33 cellular contexts compared by ENCODE assay signal in the genomic region with DNA sequence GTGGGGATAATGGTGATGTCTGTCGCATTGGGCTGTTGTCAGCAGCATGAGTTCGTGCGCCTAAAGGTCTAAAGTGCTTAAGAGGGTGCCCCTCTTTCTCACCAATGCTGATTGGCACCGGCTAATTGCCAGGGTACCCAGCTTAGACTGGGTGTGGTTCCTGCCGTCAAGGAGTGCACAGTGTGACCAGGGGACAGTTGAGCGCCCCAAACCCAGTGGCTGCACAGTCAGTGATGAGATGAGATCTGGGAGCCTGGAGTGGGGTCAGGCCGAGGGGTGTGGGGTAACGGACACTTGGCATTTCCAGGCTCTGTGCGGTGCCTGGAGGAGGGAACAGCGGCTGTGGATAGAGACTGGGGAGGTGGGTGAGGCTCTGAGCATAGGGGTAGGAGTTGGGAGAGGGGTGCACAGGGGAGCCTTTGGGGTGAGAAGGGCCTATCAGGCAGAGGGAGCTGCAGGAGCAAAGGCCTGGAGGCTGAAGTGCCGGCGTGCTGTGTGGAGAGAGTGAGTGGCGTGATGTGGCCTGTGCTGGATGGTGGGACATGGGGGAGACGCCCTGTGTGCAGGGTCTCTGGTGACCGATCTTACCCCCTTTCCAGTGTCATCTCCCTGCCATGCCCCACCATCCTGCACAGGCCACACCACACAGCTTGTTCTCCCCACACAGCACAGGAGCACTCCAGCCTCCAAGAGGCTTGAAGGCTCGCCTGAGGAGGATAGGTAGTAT. TPM values are rescaled to one million over a fixed set of nuclear protein-coding genes. Genes with fewer than 3 reads are reported as not detected.
"Had no signal": no experiment of that assay in that cellular context is flagged by ENCODE, and none has a peak within 500 bp of the region (broad histone marks: within the 10 kb centered on the region; RNA-seq: fewer than 3 reads in every experiment).

No MANE protein-coding gene starts in this region.

- DNase-seq: activated CD4-positive, alpha-beta memory T cell treated with anti-CD3 and anti-CD28 coated beads for 36 hours; activated CD4-positive, alpha-beta T cell treated with anti-CD3 and anti-CD28 coated beads, Interleukin-2, amount 10 ng/mL, durations not matched to agents 24 days and 14 days; activated CD4-positive, CD25-positive, alpha-beta regulatory T cell treated with anti-CD3 and anti-CD28 coated beads, Interleukin-2, amount 50 U/mL, for 72 hours; activated CD8-positive, alpha-beta memory T cell treated with anti-CD3 and anti-CD28 coated beads, Interleukin-2, amount 50 U/mL, for 4 hours; activated T-cell treated with anti-CD3 and anti-CD28 coated beads, Interleukin-2, amount 50 U/mL, for 4 hours; anterior cingulate cortex; dorsolateral prefrontal cortex; effector memory CD8-positive, alpha-beta T cell; left cardiac atrium; mammary epithelial cell; naive B cell; stimulated activated CD4-positive, alpha-beta T cell treated with anti-CD3 and anti-CD28 coated beads, Interleukin-12 subunit alpha, Interleukin-12 subunit beta, amount 100 ng/mL, for 4 hours; stimulated activated CD4-positive, alpha-beta T cell treated with anti-CD3 and anti-CD28 coated beads, Interleukin-4, amount 100 ng/mL, for 1 hour; substantia nigra; SW 1271; T1000; thyroid gland; WERI-Rb-1 had no signal

- ATAC-seq: effector memory CD8-positive, alpha-beta T cell; gastroesophageal sphincter; left cardiac atrium; sciatic nerve had no signal

- H3K36me3 ChIP-seq: thyroid gland had no signal

- H3K27ac ChIP-seq: coronary artery, dorsolateral prefrontal cortex, gastroesophageal sphincter, hepatocyte, skin epidermis, thyroid gland, WERI-Rb-1 had no signal

- H3K9me3 Mint-ChIP-seq: activated CD4-positive, alpha-beta memory T cell treated with anti-CD3 and anti-CD28 coated beads for 36 hours; activated CD4-positive, alpha-beta T cell treated with anti-CD3 and anti-CD28 coated beads, Interleukin-2, amount 10 ng/mL, durations not matched to agents 24 days and 14 days; activated naive CD4-positive, alpha-beta T cell treated with anti-CD3 and anti-CD28 coated beads, Interleukin-2, amount 50 U/mL, for 24 hours; activated T-cell treated with anti-CD3 and anti-CD28 coated beads, Interleukin-2, amount 50 U/mL, for 4 hours; activated T-helper 2 cell treated with anti-CD3 and anti-CD28 coated beads, Interferon-gamma antibody, Interleukin-2, Interleukin-4, amounts not matched to agents 10 μg/mL and 5 μg/mL and 100 μg/mL, durations not matched to agents 14 hours and 24 hours and 36 hours; effector memory CD8-positive, alpha-beta T cell; naive B cell; stimulated activated naive CD8-positive, alpha-beta T cell treated with anti-CD3 and anti-CD28 coated beads, Interleukin-15, Interleukin-2, amounts not matched to agents 100 ng/mL and 50 ng/mL, for 24 hours; T-helper 1 cell treated with Interleukin-12 subunit alpha and Interleukin-12 subunit beta and Interleukin-4 antibody, amounts not matched to agents 30 μg/mL and 1 μg/mL, for 36 hours had no signal

- H3K9me3 ChIP-seq: gastroesophageal sphincter, thyroid gland had no signal

- H3K36me3 Mint-ChIP-seq: activated CD4-positive, alpha-beta memory T cell treated with anti-CD3 and anti-CD28 coated beads for 36 hours; activated naive CD4-positive, alpha-beta T cell treated with anti-CD3 and anti-CD28 coated beads, Interleukin-2, amount 50 U/mL, for 24 hours; naive B cell had no signal

- H3K27me3 Mint-ChIP-seq: activated CD4-positive, alpha-beta memory T cell treated with anti-CD3 and anti-CD28 coated beads for 36 hours; activated CD4-positive, alpha-beta T cell treated with anti-CD3 and anti-CD28 coated beads, Interleukin-2, amount 10 ng/mL, durations not matched to agents 24 days and 14 days; activated naive CD4-positive, alpha-beta T cell treated with anti-CD3 and anti-CD28 coated beads, Interleukin-2, amount 50 U/mL, for 24 hours; effector memory CD8-positive, alpha-beta T cell; naive B cell; stimulated activated naive CD8-positive, alpha-beta T cell treated with anti-CD3 and anti-CD28 coated beads, Interleukin-15, Interleukin-2, amounts not matched to agents 100 ng/mL and 50 ng/mL, for 24 hours had no signal

- H3K4me3 Mint-ChIP-seq: activated CD4-positive, alpha-beta memory T cell treated with anti-CD3 and anti-CD28 coated beads for 36 hours; activated CD4-positive, alpha-beta T cell treated with anti-CD3 and anti-CD28 coated beads, Interleukin-2, amount 10 ng/mL, durations not matched to agents 24 days and 14 days; activated naive CD4-positive, alpha-beta T cell treated with anti-CD3 and anti-CD28 coated beads, Interleukin-2, amount 50 U/mL, for 24 hours; activated T-cell treated with anti-CD3 and anti-CD28 coated beads, Interleukin-2, amount 50 U/mL, for 4 hours; effector memory CD8-positive, alpha-beta T cell; stimulated activated naive CD8-positive, alpha-beta T cell treated with anti-CD3 and anti-CD28 coated beads, Interleukin-15, Interleukin-2, amounts not matched to agents 100 ng/mL and 50 ng/mL, for 24 hours; T-helper 1 cell treated with Interleukin-12 subunit alpha and Interleukin-12 subunit beta and Interleukin-4 antibody, amounts not matched to agents 30 μg/mL and 1 μg/mL, for 36 hours had no signal

- H3K4me3 ChIP-seq: coronary artery, dorsolateral prefrontal cortex, gastroesophageal sphincter, hepatocyte, skin epidermis, thyroid gland had no signal

- H3K27me3 ChIP-seq: gastroesophageal sphincter, hepatocyte, thyroid gland had no signal

- H3K27ac Mint-ChIP-seq: activated CD4-positive, alpha-beta memory T cell treated with anti-CD3 and anti-CD28 coated beads for 36 hours; activated CD4-positive, alpha-beta T cell treated with anti-CD3 and anti-CD28 coated beads, Interleukin-2, amount 10 ng/mL, durations not matched to agents 24 days and 14 days; activated naive CD4-positive, alpha-beta T cell treated with anti-CD3 and anti-CD28 coated beads, Interleukin-2, amount 50 U/mL, for 24 hours; activated T-helper 2 cell treated with anti-CD3 and anti-CD28 coated beads, Interferon-gamma antibody, Interleukin-2, Interleukin-4, amounts not matched to agents 10 μg/mL and 5 μg/mL and 100 μg/mL, durations not matched to agents 14 hours and 24 hours and 36 hours; effector memory CD8-positive, alpha-beta T cell; stimulated activated naive CD8-positive, alpha-beta T cell treated with anti-CD3 and anti-CD28 coated beads, Interleukin-15, Interleukin-2, amounts not matched to agents 100 ng/mL and 50 ng/mL, for 24 hours; T-helper 1 cell treated with Interleukin-12 subunit alpha and Interleukin-12 subunit beta and Interleukin-4 antibody, amounts not matched to agents 30 μg/mL and 1 μg/mL, for 36 hours had no signal

RNA-seq across cellular contexts. Expression of a gene that starts 58.3 kb away (rescaled TPM):
- total RNA-seq: bronchial epithelial cell, endothelial cell of umbilical vein, fibroblast of lung, fibroblast of villous mesenchyme, hepatocyte, mammary epithelial cell, osteoblast had no signal
- polyA plus RNA-seq: endothelial cell of umbilical vein, fibroblast of lung, hepatocyte, keratinocyte, mammary epithelial cell had no signal
